In the genomic region with DNA sequence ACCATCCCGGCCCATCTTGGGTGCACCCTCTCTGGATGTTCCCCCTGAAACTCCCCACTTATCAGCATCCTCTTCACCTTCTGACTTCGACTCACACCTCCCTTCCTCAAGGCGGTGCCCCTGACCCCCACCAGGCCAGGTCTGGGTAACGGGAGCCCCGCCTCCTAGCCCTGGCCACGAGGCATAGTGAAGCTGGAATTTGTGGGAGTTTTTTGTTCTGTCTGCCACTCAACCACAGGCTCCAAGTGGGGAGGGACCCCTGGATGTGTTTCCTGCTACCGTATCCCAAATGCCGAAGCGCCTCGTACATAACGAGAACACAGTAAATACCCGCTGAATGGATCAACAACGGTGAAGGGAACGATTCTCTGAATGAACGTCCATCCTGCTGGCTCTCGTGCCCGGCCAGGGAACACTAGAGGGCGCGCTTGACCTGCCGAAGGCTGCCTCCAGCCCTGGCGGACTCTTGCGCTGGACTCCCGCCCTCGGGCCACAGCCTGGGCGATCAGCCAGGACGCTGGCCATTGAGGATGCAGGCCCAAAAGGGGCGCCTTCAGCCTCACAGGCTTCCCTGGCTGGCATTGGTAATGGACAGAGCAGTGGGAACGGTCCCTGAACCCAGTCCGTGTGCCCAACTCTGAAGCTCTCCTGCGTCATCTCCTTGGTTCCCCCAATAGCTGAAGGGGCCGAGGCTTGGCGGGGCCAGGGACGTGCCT, we compare ENCODE assay signal across 9 cellular contexts. TPM values are rescaled to one million over a fixed set of nuclear protein-coding genes. Genes with fewer than 3 reads are reported as not detected.
DNase-seq lines count a peak whose midpoint lies in the region; ATAC-seq and TF ChIP-seq lines count a peak whose summit lies in the region.
"Had no signal": no experiment of that assay in that cellular context is flagged by ENCODE, and none has a peak within 500 bp of the region (broad histone marks: within the 10 kb centered on the region; RNA-seq: fewer than 3 reads in every experiment).

No MANE protein-coding gene starts in this region.

- H3K27me3 Mint-ChIP-seq in T-cell: peaks cover 8 to 21% of the 10 kb centered on the region in 2 donors

- POLR2A ChIA-PET in T-cell (lab: Charles Lee): no interaction called here

- H3K27ac Mint-ChIP-seq in T-cell: no peak overlapping the region

- peaks cover 3 to 4% (median 4%) of the 10 kb centered on the region in 3 donors for H3K4me1 Mint-ChIP-seq in T-cell

- peaks cover 6 to 18% (median 10%) of the 10 kb centered on the region in 3 donors for H3K9me3 Mint-ChIP-seq in T-cell

- TF ChIP-seq CTCF in retinal pigment epithelial cell (conservative IDR thresholded peaks at IDR 0.05; ENCODE audit: low read depth, low read length): peak; percentile 86

- DNase-seq in NCI-H82 (lab: John Stamatoyannopoulos, UW) (peak; percentile 72), NCI-H82 treated with DMSO at 0.1 percent for 48 hours (lab: John Stamatoyannopoulos, UW; ENCODE audit: unreplicated experiment) (no peak), Kasumi-1 (lab: John Stamatoyannopoulos, UW) (peak; percentile 38 to 67), T-cell (peak in 26 of 34 experiments; percentile 7 to 64 (median 32)), anterior cingulate cortex (lab: John Stamatoyannopoulos, UW) (peak; percentile 29 to 97 (median 86)), hepatic stellate cell (ENCODE audit: low spot score) (peak; percentile 94), retinal pigment epithelial cell (ENCODE audit: low read depth) (peak; percentile 7)

- CTCF ChIA-PET in T-cell (lab: Charles Lee): no interaction called here

- H3K4me3 Mint-ChIP-seq in T-cell: no peak overlapping the region

- peak; percentile 35 to 69 (median 56) for ATAC-seq in T-cell (replicated peaks in 1 of 4)
- no peak for ATAC-seq in HG03521 (IDR thresholded peaks at IDR 0.05; ENCODE audit: unreplicated experiment)

- H3K4me3 ChIP-seq in retinal pigment epithelial cell (ENCODE audit: low read length): no peak overlapping the region
- H3K4me3 ChIP-seq: skin epidermis had no signal

- H3K36me3 Mint-ChIP-seq in T-cell: no peaks in the 10 kb centered on the region

RNA-seq across cellular contexts. Expression of gene PHYKPL, which starts 47.3 kb away (rescaled TPM):
- 100 to 1,000 TPM; 135 to 208 (median 193) TPM for total RNA-seq in T-cell
